In the genomic region with DNA sequence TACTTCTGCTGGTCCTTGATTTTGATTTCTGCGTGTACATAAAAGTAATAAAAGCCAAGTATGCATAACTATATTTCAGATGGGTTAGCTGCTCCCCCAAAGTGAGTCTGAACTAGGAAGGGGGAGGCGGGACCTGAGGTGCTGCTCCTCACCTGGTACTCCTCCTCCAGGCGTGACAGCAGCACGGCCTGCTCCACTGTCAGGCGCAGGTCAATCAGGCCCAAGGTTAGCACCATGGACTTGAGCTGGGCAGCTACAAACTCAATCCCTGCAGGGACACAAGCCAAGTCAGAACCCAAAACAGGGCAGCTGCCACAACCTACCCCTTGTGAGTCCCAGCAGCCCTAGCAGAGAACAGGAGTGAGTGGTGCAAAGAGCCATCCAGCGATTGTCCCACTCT, we compare ENCODE assay signal across 17 cellular contexts. TPM values are rescaled to one million over a fixed set of nuclear protein-coding genes. Genes with fewer than 3 reads are reported as not detected.
A peak's percentile ranks its signal among the peaks of the same experiment; 100 is the strongest.
DNase-seq lines count a peak whose midpoint lies in the region; TF ChIP-seq lines count a peak whose summit lies in the region.
"Had no signal": no experiment of that assay in that cellular context is flagged by ENCODE, and none has a peak within 500 bp of the region (broad histone marks: within the 10 kb centered on the region; RNA-seq: fewer than 3 reads in every experiment).

No MANE protein-coding gene starts in this region.

- H3K9ac ChIP-seq in parathyroid adenoma = no peak overlapping the region

- H3K4me3 ChIP-seq in parathyroid adenoma (ENCODE audit: low read depth, low read length) = no peak overlapping the region
- H3K4me3 ChIP-seq: A549 had no signal

- peaks cover 6% of the 10 kb centered on the region for H3K36me3 Mint-ChIP-seq in activated naive CD4-positive, alpha-beta T cell treated with anti-CD3 and anti-CD28 coated beads, Interleukin-2, amount 10 ng/mL, durations not matched to agents 7 days and 5 days
- H3K36me3 Mint-ChIP-seq in activated naive CD4-positive, alpha-beta T cell treated with anti-CD3 and anti-CD28 coated beads for 36 hours (ENCODE audit: low read depth) = peaks cover 14% of the 10 kb centered on the region
- H3K36me3 Mint-ChIP-seq in glutamatergic neuron (ENCODE audit: unreplicated experiment) = no peaks in the 10 kb centered on the region

- H2AFZ ChIP-seq in parathyroid adenoma = no peak overlapping the region

- CTCF ChIA-PET in activated naive CD4-positive, alpha-beta T cell treated with anti-CD3 and anti-CD28 coated beads, Interleukin-2, amount 10 ng/mL, durations not matched to agents 7 days and 5 days (lab: Charles Lee) = no interaction called here
- CTCF ChIA-PET in activated naive CD4-positive, alpha-beta T cell treated with anti-CD3 and anti-CD28 coated beads for 36 hours (lab: Charles Lee) = no interaction called here

- TF ChIP-seq CTCF in parathyroid adenoma (IDR thresholded peaks at IDR 0.05) = no peak
- no peak for TF ChIP-seq CTCF in glutamatergic neuron (IDR thresholded peaks at IDR 0.05; ENCODE audit: partially characterized antibody, unreplicated experiment)

- H3K4me1 ChIP-seq in parathyroid adenoma = peaks cover 43% of the 10 kb centered on the region

- H3K9me3 Mint-ChIP-seq in activated naive CD4-positive, alpha-beta T cell treated with anti-CD3 and anti-CD28 coated beads, Interleukin-2, amount 10 ng/mL, durations not matched to agents 7 days and 5 days = no peaks in the 10 kb centered on the region
- H3K9me3 Mint-ChIP-seq in activated naive CD4-positive, alpha-beta T cell treated with anti-CD3 and anti-CD28 coated beads for 36 hours = no peaks in the 10 kb centered on the region
- peaks cover 5% of the 10 kb centered on the region for H3K9me3 Mint-ChIP-seq in glutamatergic neuron (ENCODE audit: unreplicated experiment)
- H3K9me3 Mint-ChIP-seq: CD14-positive monocyte; CD4-positive, alpha-beta memory T cell; HFFc6 had no signal

- H3K4me3 Mint-ChIP-seq in activated naive CD4-positive, alpha-beta T cell treated with anti-CD3 and anti-CD28 coated beads, Interleukin-2, amount 10 ng/mL, durations not matched to agents 7 days and 5 days = no peak overlapping the region
- no peak overlapping the region for H3K4me3 Mint-ChIP-seq in activated naive CD4-positive, alpha-beta T cell treated with anti-CD3 and anti-CD28 coated beads for 36 hours
- H3K4me3 Mint-ChIP-seq in glutamatergic neuron (ENCODE audit: unreplicated experiment) = no peak overlapping the region
- H3K4me3 Mint-ChIP-seq: CD14-positive monocyte; CD4-positive, alpha-beta memory T cell; HFFc6 had no signal

- H3K9me3 ChIP-seq in parathyroid adenoma (ENCODE audit: control insufficient read depth, low read length) = no peaks in the 10 kb centered on the region
- H3K9me3 ChIP-seq: A549 had no signal

- peaks cover 4% of the 10 kb centered on the region for H3K79me2 ChIP-seq in parathyroid adenoma

- H3K27me3 ChIP-seq in parathyroid adenoma (ENCODE audit: control insufficient read depth, insufficient read depth, low read length) = no peaks in the 10 kb centered on the region

- H3K4me1 Mint-ChIP-seq in activated naive CD4-positive, alpha-beta T cell treated with anti-CD3 and anti-CD28 coated beads, Interleukin-2, amount 10 ng/mL, durations not matched to agents 7 days and 5 days = peaks cover 4% of the 10 kb centered on the region
- peaks cover 9% of the 10 kb centered on the region for H3K4me1 Mint-ChIP-seq in activated naive CD4-positive, alpha-beta T cell treated with anti-CD3 and anti-CD28 coated beads for 36 hours (ENCODE audit: low read depth)
- H3K4me1 Mint-ChIP-seq in glutamatergic neuron (ENCODE audit: low read depth, unreplicated experiment) = peaks cover 28% of the 10 kb centered on the region

- no peaks in the 10 kb centered on the region for H3K36me3 ChIP-seq in parathyroid adenoma (ENCODE audit: control insufficient read depth, insufficient read depth, low read length)

- H3K27ac ChIP-seq in parathyroid adenoma = peak overlapping the region; percentile 90
- H3K27ac ChIP-seq: A549 had no signal

- H3K27me3 Mint-ChIP-seq in activated naive CD4-positive, alpha-beta T cell treated with anti-CD3 and anti-CD28 coated beads, Interleukin-2, amount 10 ng/mL, durations not matched to agents 7 days and 5 days = no peaks in the 10 kb centered on the region
- H3K27me3 Mint-ChIP-seq in activated naive CD4-positive, alpha-beta T cell treated with anti-CD3 and anti-CD28 coated beads for 36 hours (ENCODE audit: low read depth) = no peaks in the 10 kb centered on the region
- peaks cover 7% of the 10 kb centered on the region for H3K27me3 Mint-ChIP-seq in glutamatergic neuron (ENCODE audit: unreplicated experiment)
- H3K27me3 Mint-ChIP-seq: CD4-positive, alpha-beta memory T cell had no signal

- intact Hi-C loops in activated naive CD4-positive, alpha-beta T cell treated with anti-CD3 and anti-CD28 coated beads for 36 hours (cut with micrococcal nuclease) = no loop called here

- peak overlapping the region; percentile 5 for H3K27ac Mint-ChIP-seq in activated naive CD4-positive, alpha-beta T cell treated with anti-CD3 and anti-CD28 coated beads, Interleukin-2, amount 10 ng/mL, durations not matched to agents 7 days and 5 days
- no peak overlapping the region for H3K27ac Mint-ChIP-seq in activated naive CD4-positive, alpha-beta T cell treated with anti-CD3 and anti-CD28 coated beads for 36 hours
- no peak overlapping the region for H3K27ac Mint-ChIP-seq in glutamatergic neuron (ENCODE audit: unreplicated experiment)
- H3K27ac Mint-ChIP-seq: HFFc6 had no signal

- H3K4me2 ChIP-seq in parathyroid adenoma (ENCODE audit: low read length) = no peak overlapping the region
- H3K4me2 ChIP-seq: A549 had no signal

- DNase-seq in activated naive CD4-positive, alpha-beta T cell treated with anti-CD3 and anti-CD28 coated beads, Interleukin-2, amount 10 ng/mL, durations not matched to agents 7 days and 5 days = no peak
- no peak for DNase-seq in activated naive CD4-positive, alpha-beta T cell treated with anti-CD3 and anti-CD28 coated beads for 36 hours
- DNase-seq in mesenteric fat pad (ENCODE audit: low spot score) (peak; percentile 71), glutamatergic neuron (no peak), C1 segment of cervical spinal cord (lab: John Stamatoyannopoulos, UW) (no peak), NCI-H526 (lab: John Stamatoyannopoulos, UW) (no peak)
- DNase-seq: AML-193; CD4-positive, alpha-beta memory T cell; DMS153; DMS79; GDM1; GOT3; H7; HFFc6 had no signal

RNA-seq across cellular contexts. Expression of a gene that starts 18.0 kb away (rescaled TPM):
- 10 to 100 TPM; 24.7 to 25.7 TPM for total RNA-seq in activated naive CD4-positive, alpha-beta T cell treated with anti-CD3 and anti-CD28 coated beads for 36 hours
- total RNA-seq in mesenteric fat pad = 20.8 TPM
- total RNA-seq in glutamatergic neuron (ENCODE audit: unreplicated experiment) = 34.7 TPM

RNA-seq across cellular contexts. Expression of a gene that starts 18.2 kb away (rescaled TPM):
- total RNA-seq in activated naive CD4-positive, alpha-beta T cell treated with anti-CD3 and anti-CD28 coated beads for 36 hours = 1 to 10 TPM; 5.2 to 6.0 TPM
- total RNA-seq in mesenteric fat pad (17.4 TPM), glutamatergic neuron (ENCODE audit: unreplicated experiment) (8.2 TPM)

RNA-seq across cellular contexts. Expression of a gene that starts 48.3 kb away (rescaled TPM):
- under 1 TPM; 0.40 to 0.64 TPM for total RNA-seq in activated naive CD4-positive, alpha-beta T cell treated with anti-CD3 and anti-CD28 coated beads for 36 hours
- 0.32 TPM for total RNA-seq in mesenteric fat pad
- total RNA-seq in glutamatergic neuron (ENCODE audit: unreplicated experiment) = 0.29 TPM

RNA-seq across cellular contexts. Expression of a gene that starts 48.8 kb away (rescaled TPM):
- total RNA-seq in activated naive CD4-positive, alpha-beta T cell treated with anti-CD3 and anti-CD28 coated beads for 36 hours = 1 to 10 TPM; 9.8 to 9.9 TPM
- 43.7 TPM for total RNA-seq in mesenteric fat pad
- 62.8 TPM for total RNA-seq in glutamatergic neuron (ENCODE audit: unreplicated experiment)
